In the genomic region with DNA sequence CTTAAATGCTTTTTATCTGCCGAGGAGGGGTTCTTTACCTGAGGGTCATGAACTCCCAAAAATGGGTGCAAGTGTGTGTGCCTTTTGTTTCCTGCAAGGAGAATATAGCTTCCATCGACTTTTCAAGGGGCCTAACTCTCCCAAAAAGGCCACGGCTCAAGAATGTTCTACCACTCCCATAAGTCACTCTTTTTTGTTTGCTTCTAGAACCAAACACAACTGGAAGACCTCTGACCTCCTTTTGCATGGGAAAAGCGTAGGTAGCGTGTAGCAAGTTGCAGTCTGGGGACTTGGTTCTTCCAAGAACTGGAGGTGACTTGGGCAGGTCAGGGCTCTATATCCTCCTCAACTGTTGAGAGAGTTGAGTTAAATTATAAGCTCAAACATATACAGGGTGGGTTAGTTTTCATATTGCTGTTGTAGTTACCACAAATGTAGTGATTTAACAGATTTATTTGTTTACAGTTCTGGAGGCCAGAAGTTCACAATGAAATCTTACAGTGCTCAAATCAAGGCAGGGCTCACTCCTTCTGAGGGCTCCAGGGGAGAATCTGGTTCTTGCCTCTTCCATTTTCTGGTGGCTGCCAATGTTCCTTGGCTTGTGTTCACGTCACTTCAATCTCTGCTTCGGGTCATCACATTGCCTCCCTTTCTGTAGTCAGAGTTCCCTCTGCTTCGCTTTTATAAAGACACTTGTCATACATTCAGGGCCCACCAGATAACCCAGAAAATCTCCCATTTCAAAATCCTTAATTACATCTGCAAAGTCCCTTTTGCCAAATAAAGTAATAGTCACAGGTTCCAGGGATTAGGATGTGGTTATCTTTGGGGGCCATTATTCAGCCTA, we compare ENCODE assay signal across 1 cellular context.
TF ChIP-seq lines count a peak whose summit lies in the region.

No MANE protein-coding gene starts in this region.

TF ChIP-seq in IMR-90, 13 proteins besides CTCF, POLR2A, EP300 and RAD21:
- TF ChIP-seq NFE2L2 (IDR thresholded peaks at IDR 0.05; ENCODE audit: low read depth, low read length) = no peak
- no peak for TF ChIP-seq RCOR1 (IDR thresholded peaks at IDR 0.05; ENCODE audit: insufficient replicate concordance, low read length)
- TF ChIP-seq BHLHE40 (IDR thresholded peaks at IDR 0.05; ENCODE audit: low read depth, low read length) = no peak
- TF ChIP-seq MAZ (IDR thresholded peaks at IDR 0.05; ENCODE audit: borderline replicate concordance, low read depth, low read length) = no peak
- no peak for TF ChIP-seq MXI1 (IDR thresholded peaks at IDR 0.05; ENCODE audit: borderline replicate concordance, low read depth, low read length)
- no peak for TF ChIP-seq SMC3 (IDR thresholded peaks at IDR 0.05; ENCODE audit: low read depth, low read length)
- TF ChIP-seq, protein P1, sequence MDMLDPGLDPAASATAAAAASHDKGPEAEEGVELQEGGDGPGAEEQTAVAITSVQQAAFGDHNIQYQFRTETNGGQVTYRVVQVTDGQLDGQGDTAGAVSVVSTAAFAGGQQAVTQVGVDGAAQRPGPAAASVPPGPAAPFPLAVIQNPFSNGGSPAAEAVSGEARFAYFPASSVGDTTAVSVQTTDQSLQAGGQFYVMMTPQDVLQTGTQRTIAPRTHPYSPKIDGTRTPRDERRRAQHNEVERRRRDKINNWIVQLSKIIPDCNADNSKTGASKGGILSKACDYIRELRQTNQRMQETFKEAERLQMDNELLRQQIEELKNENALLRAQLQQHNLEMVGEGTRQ (IDR thresholded peaks at IDR 0.05; ENCODE audit: low read depth, low read length) = no peak
- no peak for TF ChIP-seq MAFK (IDR thresholded peaks at IDR 0.05; ENCODE audit: low read depth, low read length)
- no peak for TF ChIP-seq FOS (IDR thresholded peaks at IDR 0.05; ENCODE audit: low read depth, low read length)
- no peak for TF ChIP-seq RFX5 (IDR thresholded peaks at IDR 0.05; ENCODE audit: low read depth, low read length)
- TF ChIP-seq, protein P2, sequence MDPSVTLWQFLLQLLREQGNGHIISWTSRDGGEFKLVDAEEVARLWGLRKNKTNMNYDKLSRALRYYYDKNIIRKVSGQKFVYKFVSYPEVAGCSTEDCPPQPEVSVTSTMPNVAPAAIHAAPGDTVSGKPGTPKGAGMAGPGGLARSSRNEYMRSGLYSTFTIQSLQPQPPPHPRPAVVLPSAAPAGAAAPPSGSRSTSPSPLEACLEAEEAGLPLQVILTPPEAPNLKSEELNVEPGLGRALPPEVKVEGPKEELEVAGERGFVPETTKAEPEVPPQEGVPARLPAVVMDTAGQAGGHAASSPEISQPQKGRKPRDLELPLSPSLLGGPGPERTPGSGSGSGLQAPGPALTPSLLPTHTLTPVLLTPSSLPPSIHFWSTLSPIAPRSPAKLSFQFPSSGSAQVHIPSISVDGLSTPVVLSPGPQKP (IDR thresholded peaks at IDR 0.05; ENCODE audit: borderline replicate concordance, low read depth, low read length) = no peak
- TF ChIP-seq CHD1 (IDR thresholded peaks at IDR 0.05; ENCODE audit: low read depth, low read length) = no peak
- no peak for TF ChIP-seq CEBPB (IDR thresholded peaks at IDR 0.05; ENCODE audit: low read depth, low read length)
